25 cellular contexts compared by ENCODE assay signal in genomic region chr2:81542119-81542518, GRCh38.
"Had no signal": no experiment of that assay in that cellular context is flagged by ENCODE, and none has a peak within 500 bp of the region (broad histone marks: within the 10 kb centered on the region; RNA-seq: fewer than 3 reads in every experiment).

No MANE protein-coding gene starts in this region.

- H3K36me3 ChIP-seq: esophagus squamous epithelium, gastroesophageal sphincter, left ventricle myocardium inferior, lower lobe of right lung, sigmoid colon, tibial nerve, upper lobe of right lung, vagina had no signal

- H3K4me1 Mint-ChIP-seq: immature natural killer cell; memory B cell; natural killer cell; neural crest cell; stimulated activated naive B cell treated with anti-CD40 and anti-IgM and Interleukin-4, amounts not matched to agents 10 μg/mL and 1 μg/mL and 100 μg/mL, for 72 hours; stimulated activated naive CD8-positive, alpha-beta T cell treated with anti-CD3 and anti-CD28 coated beads, Interleukin-15, amount 100 ng/mL, for 72 hours had no signal

- DNase-seq: effector memory CD8-positive, alpha-beta T cell; esophagus squamous epithelium; foreskin fibroblast; glutamatergic neuron; immature natural killer cell; left cardiac atrium; left ventricle myocardium inferior; lower lobe of right lung; natural killer cell; posterior cingulate gyrus; sigmoid colon; stimulated activated CD4-positive, alpha-beta T cell treated with anti-CD3 and anti-CD28 coated beads, Interleukin-2, amount 100 ng/mL, for 24 hours; stimulated activated CD4-positive, alpha-beta T cell treated with anti-CD3 and anti-CD28 coated beads, Interleukin-4, amount 100 ng/mL, for 4 hours; stimulated activated naive B cell treated with anti-CD40 and anti-IgM and Interleukin-4, amounts not matched to agents 10 μg/mL and 1 μg/mL and 100 μg/mL, for 72 hours; stimulated activated naive CD8-positive, alpha-beta T cell treated with anti-CD3 and anti-CD28 coated beads, Interleukin-15, amount 100 ng/mL, for 72 hours; testis; upper lobe of right lung had no signal

- H3K4me3 Mint-ChIP-seq: effector memory CD8-positive, alpha-beta T cell; immature natural killer cell; memory B cell; mesothelial cell of epicardium; natural killer cell; neural crest cell; stimulated activated naive B cell treated with anti-CD40 and anti-IgM and Interleukin-4, amounts not matched to agents 10 μg/mL and 1 μg/mL and 100 μg/mL, for 72 hours; stimulated activated naive CD8-positive, alpha-beta T cell treated with anti-CD3 and anti-CD28 coated beads, Interleukin-15, amount 100 ng/mL, for 72 hours had no signal

- H3K36me3 Mint-ChIP-seq: immature natural killer cell; memory B cell; mesothelial cell of epicardium; natural killer cell; stimulated activated naive B cell treated with anti-CD40 and anti-IgM and Interleukin-4, amounts not matched to agents 10 μg/mL and 1 μg/mL and 100 μg/mL, for 72 hours had no signal

- H3K27me3 ChIP-seq: esophagus squamous epithelium, gastroesophageal sphincter, sigmoid colon, testis, tibial nerve, upper lobe of right lung, vagina had no signal

- H3K27me3 Mint-ChIP-seq: effector memory CD8-positive, alpha-beta T cell; memory B cell; stimulated activated naive B cell treated with anti-CD40 and anti-IgM and Interleukin-4, amounts not matched to agents 10 μg/mL and 1 μg/mL and 100 μg/mL, for 72 hours; stimulated activated naive CD8-positive, alpha-beta T cell treated with anti-CD3 and anti-CD28 coated beads, Interleukin-15, amount 100 ng/mL, for 72 hours had no signal

- H3K9me3 Mint-ChIP-seq: mesothelial cell of epicardium, neural crest cell had no signal

- H3K27ac Mint-ChIP-seq: effector memory CD8-positive, alpha-beta T cell; immature natural killer cell; memory B cell; mesothelial cell of epicardium; natural killer cell; stimulated activated naive B cell treated with anti-CD40 and anti-IgM and Interleukin-4, amounts not matched to agents 10 μg/mL and 1 μg/mL and 100 μg/mL, for 72 hours; stimulated activated naive CD8-positive, alpha-beta T cell treated with anti-CD3 and anti-CD28 coated beads, Interleukin-15, amount 100 ng/mL, for 72 hours had no signal

- H3K4me3 ChIP-seq: esophagus squamous epithelium, gastroesophageal sphincter, left ventricle myocardium inferior, lower lobe of right lung, sigmoid colon, skin epidermis, testis, tibial nerve, upper lobe of right lung, vagina had no signal

- ATAC-seq: effector memory CD8-positive, alpha-beta T cell; gastroesophageal sphincter; left cardiac atrium; lower lobe of right lung; natural killer cell; stimulated activated naive B cell treated with anti-CD40 and anti-IgM and Interleukin-4, amounts not matched to agents 10 μg/mL and 1 μg/mL and 100 μg/mL, for 72 hours; stimulated activated naive CD8-positive, alpha-beta T cell treated with anti-CD3 and anti-CD28 coated beads, Interleukin-15, amount 100 ng/mL, for 72 hours; upper lobe of right lung had no signal

- FAIRE-seq: keratinocyte had no signal
